ENCODE assay signal across 8 cellular contexts in genomic region chr16:88783391-88784073, GRCh38. TPM values are rescaled to one million over a fixed set of nuclear protein-coding genes. Genes with fewer than 3 reads are reported as not detected.
DNase-seq lines count a peak whose midpoint lies in the region; ATAC-seq, FAIRE-seq and TF ChIP-seq lines count a peak whose summit lies in the region.

No MANE protein-coding gene starts in this region.

- H3K9me2 ChIP-seq in MM.1S (replicated peaks; ENCODE audit: insufficient read depth, low read length) = no peaks in the 10 kb centered on the region

- H3F3A ChIP-seq in MM.1S (ENCODE audit: insufficient read depth, low read length) = peaks cover 21% of the 10 kb centered on the region

- DNase-seq in MM.1S (peak; percentile 7), cardiac fibroblast (ENCODE audit: low read depth in 2 of 2) (peak; percentile 45 to 52), HepG2 (ENCODE audit: low spot score) (no peak), substantia nigra (lab: John Stamatoyannopoulos, UW) (peak in 42 of 49 donors; percentile 15 to 85 (median 63)), HPDE6-E6E7 (ENCODE audit: extremely low spot score) (no peak), NCI-H2171 (lab: John Stamatoyannopoulos, UW) (no peak)

- H3K4me2 ChIP-seq in MM.1S (ENCODE audit: low read depth, low read length) (peak overlapping the region; percentile 89), HepG2 (ENCODE audit: low read depth, low read length) (peak overlapping the region; percentile 97)

- H3K79me2 ChIP-seq in MM.1S (ENCODE audit: low read length) (peaks cover 62% of the 10 kb centered on the region), HepG2 (ENCODE audit: insufficient read depth, low read length) (peaks cover 57% of the 10 kb centered on the region)

- peak; percentile 57 for FAIRE-seq in HepG2 (lab: Jason Lieb, UNC)

- TF ChIP-seq EP300 in HepG2 (IDR thresholded peaks at IDR 0.05; ENCODE audit: low read depth in 2 of 2, low read length in 2 of 2) (no peak), HepG2 (CRISPR knock-in tag; IDR thresholded peaks at IDR 0.05; ENCODE audit: borderline replicate concordance) (no peak)

- H3K9me3 ChIP-seq in MM.1S (replicated peaks; ENCODE audit: insufficient read depth, low read length) (no peaks in the 10 kb centered on the region), HepG2 (ENCODE audit: low read length) (no peaks in the 10 kb centered on the region)

- POLR2A ChIA-PET in HepG2 (lab: Yijun Ruan, JAX) = interaction anchor here (0.6 to 5.4 kb wide), 16 partner anchors 10 to 417 kb away, joined by 3 to 36 read pairs (median 5); partner anchors contain the start of genes APRT, MVD and SLC22A31

- H3K27me3 ChIP-seq in MM.1S (replicated peaks; ENCODE audit: insufficient read depth, low read length) (no peaks in the 10 kb centered on the region), HepG2 (ENCODE audit: control insufficient read depth in 1 of 2, insufficient read depth in 2 of 2, low read length in 2 of 2) (no peaks in the 10 kb centered on the region)

- H3K36me3 ChIP-seq in MM.1S (replicated peaks; ENCODE audit: insufficient read depth, low read length) = no peaks in the 10 kb centered on the region
- 0 out of 5 replicates have a peak, but pooled peaks cover 0 to 2% of the 10 kb centered on the region in 2 experiments for H3K36me3 ChIP-seq in HepG2 (replicated peaks in 1 of 2; ENCODE audit: control insufficient read depth in 1 of 2, insufficient read depth in 2 of 2, low read length in 2 of 2)

- no peak for TF ChIP-seq RAD21 in HepG2 (CRISPR knock-in tag; IDR thresholded peaks at IDR 0.05)

- H3K27ac ChIP-seq in C4-2B (peak overlapping the region; percentile 79), MM.1S (ENCODE audit: low read length) (peak overlapping the region; percentile 88), HepG2 (ENCODE audit: extremely low read length, insufficient read depth, low read length) (peak overlapping the region; percentile 70), substantia nigra (ENCODE audit: low read depth, low read length, poor library complexity, severe bottlenecking) (peak overlapping the region; percentile 90)

- no TSS peak for BruUV-seq in HepG2 (replicated peaks; lab: Mats Ljungman, UMichigan)

- H3K4me3 ChIP-seq in MM.1S (ENCODE audit: low read length) (peak overlapping the region; percentile 77), cardiac fibroblast (replicated peaks in 1 of 2; ENCODE audit: low read depth in 2 of 2, low read length in 2 of 2) (peak overlapping the region; percentile 59 to 71), HepG2 (replicated peaks in 1 of 3; ENCODE audit: insufficient read depth in 1 of 3, low read depth in 2 of 3, low read length in 3 of 3) (peak overlapping the region; percentile 73 to 87 (median 85))

- TF ChIP-seq CTCF in C4-2B (conservative IDR thresholded peaks at IDR 0.05) (no peak), MM.1S (IDR thresholded peaks at IDR 0.05; ENCODE audit: low read length) (no peak), cardiac fibroblast (IDR thresholded peaks at IDR 0.05; ENCODE audit: low read depth, low read length) (no peak), HepG2 (CRISPR knock-in tag; IDR thresholded peaks at IDR 0.05) (no peak)

- H2AFZ ChIP-seq in MM.1S (ENCODE audit: low read length) (no peak overlapping the region), HepG2 (ENCODE audit: low read length) (no peak overlapping the region)

- TF ChIP-seq POLR2A in HepG2 (IDR thresholded peaks at IDR 0.05; ENCODE audit: insufficient read depth in 1 of 2, low read depth in 2 of 2, low read length in 2 of 2) = peak; percentile 16 to 40; a peak in 1 of 4 replicates

- CTCF ChIA-PET in HepG2 (lab: Yijun Ruan, JAX; ENCODE audit: low intra/inter-chr PET ratio, low total read pairs) = interaction anchor here (1.1 to 2.9 kb wide), 4 partner anchors 20 to 36 kb away, joined by 3 to 10 read pairs (median 4); partner anchors contain the start of gene APRT

- in situ Hi-C loops in HepG2 (cut with HindIII; ENCODE audit: extremely low pct_ligation_motif_present, low pct_unique_long_range_greater_than_20kb) = no loop called here

- peak overlapping the region; percentile 77 for H3K9ac ChIP-seq in MM.1S (ENCODE audit: low read length)
- peak overlapping the region; percentile 82 for H3K9ac ChIP-seq in HepG2 (ENCODE audit: insufficient read depth, low read depth, low read length)

- WGBS in HepG2 (ENCODE audit: low lambda C conversion rate) = 7% methylated on average over 15 of the region's 27 CpGs

- ATAC-seq in HepG2 = peak; percentile 50
- ATAC-seq in GM21825 (IDR thresholded peaks at IDR 0.05; ENCODE audit: unreplicated experiment) = no peak

- H3K4me1 ChIP-seq in MM.1S (ENCODE audit: low read length) (peaks cover 16% of the 10 kb centered on the region; the same call in 1 of the 2 replicates), HepG2 (ENCODE audit: insufficient read depth, low read length) (peaks cover 72% of the 10 kb centered on the region)

- H4K20me1 ChIP-seq in MM.1S (ENCODE audit: insufficient read depth, low read length) (no peaks in the 10 kb centered on the region), HepG2 (ENCODE audit: insufficient read depth, low read length) (peaks cover 28% of the 10 kb centered on the region)

- intact Hi-C loops in HepG2 (cut with micrococcal nuclease; ENCODE audit: unreplicated experiment) = loop anchor here (1.0 to 2.0 kb wide), 2 partner anchors 13 to 14 kb away; no protein-coding TSS in a partner anchor

RNA-seq across cellular contexts. Expression of gene PIEZO1, which starts 1.5 kb away (rescaled TPM):
- 32.5 and 85.0 TPM in 2 replicates for total RNA-seq in HepG2 (2016; rRNA removed; fragmentation: Illumina TruSeq; extraction: Trizol)
- 42.1 and 42.4 TPM in 2 replicates for total RNA-seq in HepG2 (2016; cell fraction: cytosol; rRNA removed; fragmentation: Illumina TruSeq; extraction: Trizol; ENCODE audit: low read depth)
- total RNA-seq in HepG2 (2016; cell fraction: insoluble cytoplasmic fraction; rRNA removed; fragmentation: Illumina TruSeq; extraction: Trizol) = 27.7 and 89.8 TPM in 2 replicates
- 37.0 TPM in 2 replicates for total RNA-seq in HepG2 (2016; cell fraction: membrane; rRNA removed; fragmentation: Illumina TruSeq; extraction: Trizol)
- 117 and 146 TPM in 2 replicates for total RNA-seq in HepG2 (2016; cell fraction: nucleus; rRNA removed; fragmentation: Illumina TruSeq; extraction: Trizol)
- polyA plus RNA-seq in HepG2 (2011; rRNA removed) = 67.9 and 93.5 TPM in 2 replicates
- 42.8 and 69.2 TPM in 2 replicates for polyA plus RNA-seq in HepG2 (2011; cell fraction: cytosol; rRNA removed)
- polyA plus RNA-seq in HepG2 (2011; cell fraction: nucleus; rRNA removed) = 643 and 860 TPM in 2 replicates
- polyA plus RNA-seq in HepG2 (2012) = 52.4 and 78.3 TPM in 2 replicates
- 12.7 and 13.6 TPM in 2 replicates for polyA plus RNA-seq in HepG2 (2016; cell fraction: cytosol; fragmentation: Illumina TruSeq; extraction: Trizol; ENCODE audit: low read depth)
- polyA plus RNA-seq in HepG2 (2016; cell fraction: insoluble cytoplasmic fraction; fragmentation: Illumina TruSeq; extraction: Trizol; ENCODE audit: low read depth) = 33.4 and 36.7 TPM in 2 replicates
- polyA plus RNA-seq in HepG2 (2016; cell fraction: membrane; fragmentation: Illumina TruSeq; extraction: Trizol; ENCODE audit: low read depth) = 20.6 and 22.7 TPM in 2 replicates
- 296 and 336 TPM in 2 replicates for polyA plus RNA-seq in HepG2 (2016; cell fraction: nucleus; fragmentation: Illumina TruSeq; extraction: Trizol; ENCODE audit: insufficient read depth, low read depth)
- 101 and 184 TPM in 2 replicates for polyA minus RNA-seq in HepG2 (2011; rRNA and poly(A)+ RNA removed; ENCODE audit: low replicate concordance)
- 44.8 and 52.9 TPM in 2 replicates for polyA minus RNA-seq in HepG2 (2011; cell fraction: cytosol; rRNA and poly(A)+ RNA removed)
- polyA minus RNA-seq in HepG2 (2011; cell fraction: nucleus; rRNA and poly(A)+ RNA removed) = 89.5 and 109 TPM in 2 replicates

RNA-seq across cellular contexts. Expression of gene CDT1, which starts 20.1 kb away (rescaled TPM):
- 16.5 and 23.1 TPM in 2 replicates for total RNA-seq in HepG2 (2016; rRNA removed; fragmentation: Illumina TruSeq; extraction: Trizol)
- 14.3 and 18.2 TPM in 2 replicates for total RNA-seq in HepG2 (2016; cell fraction: cytosol; rRNA removed; fragmentation: Illumina TruSeq; extraction: Trizol; ENCODE audit: low read depth)
- total RNA-seq in HepG2 (2016; cell fraction: insoluble cytoplasmic fraction; rRNA removed; fragmentation: Illumina TruSeq; extraction: Trizol) = 15.0 and 21.7 TPM in 2 replicates
- 30.9 and 31.0 TPM in 2 replicates for total RNA-seq in HepG2 (2016; cell fraction: membrane; rRNA removed; fragmentation: Illumina TruSeq; extraction: Trizol)
- 12.6 and 18.8 TPM in 2 replicates for total RNA-seq in HepG2 (2016; cell fraction: nucleus; rRNA removed; fragmentation: Illumina TruSeq; extraction: Trizol)
- polyA plus RNA-seq in HepG2 (2011; rRNA removed) = 17.9 and 23.8 TPM in 2 replicates
- polyA plus RNA-seq in HepG2 (2011; cell fraction: cytosol; rRNA removed) = 15.0 and 37.3 TPM in 2 replicates
- 29.6 and 46.8 TPM in 2 replicates for polyA plus RNA-seq in HepG2 (2011; cell fraction: nucleus; rRNA removed)
- polyA plus RNA-seq in HepG2 (2012) = 13.5 and 17.6 TPM in 2 replicates
- polyA plus RNA-seq in HepG2 (2016; cell fraction: cytosol; fragmentation: Illumina TruSeq; extraction: Trizol; ENCODE audit: low read depth) = 18.5 and 24.2 TPM in 2 replicates
- polyA plus RNA-seq in HepG2 (2016; cell fraction: insoluble cytoplasmic fraction; fragmentation: Illumina TruSeq; extraction: Trizol; ENCODE audit: low read depth) = 22.4 and 29.0 TPM in 2 replicates
- polyA plus RNA-seq in HepG2 (2016; cell fraction: membrane; fragmentation: Illumina TruSeq; extraction: Trizol; ENCODE audit: low read depth) = 25.4 and 37.1 TPM in 2 replicates
- polyA plus RNA-seq in HepG2 (2016; cell fraction: nucleus; fragmentation: Illumina TruSeq; extraction: Trizol; ENCODE audit: insufficient read depth, low read depth) = 34.6 and 39.8 TPM in 2 replicates
- polyA minus RNA-seq in HepG2 (2011; rRNA and poly(A)+ RNA removed; ENCODE audit: low replicate concordance) = 25.0 and 71.0 TPM in 2 replicates
- 28.6 and 52.8 TPM in 2 replicates for polyA minus RNA-seq in HepG2 (2011; cell fraction: cytosol; rRNA and poly(A)+ RNA removed)
- polyA minus RNA-seq in HepG2 (2011; cell fraction: nucleus; rRNA and poly(A)+ RNA removed) = 6.7 and 8.8 TPM in 2 replicates

RNA-seq across cellular contexts. Expression of gene APRT, which starts 28.2 kb away (rescaled TPM):
- 242 and 274 TPM in 2 replicates for total RNA-seq in HepG2 (2016; rRNA removed; fragmentation: Illumina TruSeq; extraction: Trizol)
- total RNA-seq in HepG2 (2016; cell fraction: cytosol; rRNA removed; fragmentation: Illumina TruSeq; extraction: Trizol; ENCODE audit: low read depth) = 163 and 167 TPM in 2 replicates
- total RNA-seq in HepG2 (2016; cell fraction: insoluble cytoplasmic fraction; rRNA removed; fragmentation: Illumina TruSeq; extraction: Trizol) = 238 and 275 TPM in 2 replicates
- 188 and 208 TPM in 2 replicates for total RNA-seq in HepG2 (2016; cell fraction: membrane; rRNA removed; fragmentation: Illumina TruSeq; extraction: Trizol)
- 99.7 and 110 TPM in 2 replicates for total RNA-seq in HepG2 (2016; cell fraction: nucleus; rRNA removed; fragmentation: Illumina TruSeq; extraction: Trizol)
- polyA plus RNA-seq in HepG2 (2011; rRNA removed) = 155 and 210 TPM in 2 replicates
- 94.2 and 153 TPM in 2 replicates for polyA plus RNA-seq in HepG2 (2011; cell fraction: cytosol; rRNA removed)
- 101 and 126 TPM in 2 replicates for polyA plus RNA-seq in HepG2 (2011; cell fraction: nucleus; rRNA removed)
- polyA plus RNA-seq in HepG2 (2012) = 136 and 175 TPM in 2 replicates
- 172 and 184 TPM in 2 replicates for polyA plus RNA-seq in HepG2 (2016; cell fraction: cytosol; fragmentation: Illumina TruSeq; extraction: Trizol; ENCODE audit: low read depth)
- 339 and 349 TPM in 2 replicates for polyA plus RNA-seq in HepG2 (2016; cell fraction: insoluble cytoplasmic fraction; fragmentation: Illumina TruSeq; extraction: Trizol; ENCODE audit: low read depth)
- polyA plus RNA-seq in HepG2 (2016; cell fraction: membrane; fragmentation: Illumina TruSeq; extraction: Trizol; ENCODE audit: low read depth) = 196 and 203 TPM in 2 replicates
- 192 and 201 TPM in 2 replicates for polyA plus RNA-seq in HepG2 (2016; cell fraction: nucleus; fragmentation: Illumina TruSeq; extraction: Trizol; ENCODE audit: insufficient read depth, low read depth)
- 83.2 and 86.7 TPM in 2 replicates for polyA minus RNA-seq in HepG2 (2011; rRNA and poly(A)+ RNA removed; ENCODE audit: low replicate concordance)
- polyA minus RNA-seq in HepG2 (2011; cell fraction: cytosol; rRNA and poly(A)+ RNA removed) = 75.3 and 84.8 TPM in 2 replicates
- polyA minus RNA-seq in HepG2 (2011; cell fraction: nucleus; rRNA and poly(A)+ RNA removed) = 35.7 and 49.8 TPM in 2 replicates

Comparison
In these comparisons a context has a peak if more than half of its experiments do, and no peak if none do; other contexts are left out.
1. DNase-seq: peak in MM.1S (single experiment), cardiac fibroblast (2 of 2) and substantia nigra (42 of 49); none in HepG2 (single experiment), HPDE6-E6E7 (single experiment) and NCI-H2171 (single experiment).
2. Peak in every context shown above with its lines, with median percentiles within 50 percentile points of each other: H3K27ac ChIP-seq and H3K4me3 ChIP-seq.